28 cellular contexts compared by ENCODE assay signal in genomic region chr1:156388814-156389137, GRCh38. TPM values are rescaled to one million over a fixed set of nuclear protein-coding genes. Genes with fewer than 3 reads are reported as not detected.
A peak's percentile ranks its signal among the peaks of the same experiment; 100 is the strongest.
DNase-seq lines count a peak whose midpoint lies in the region; ATAC-seq, FAIRE-seq and TF ChIP-seq lines count a peak whose summit lies in the region.
"Had no signal": no experiment of that assay in that cellular context is flagged by ENCODE, and none has a peak within 500 bp of the region (broad histone marks: within the 10 kb centered on the region; RNA-seq: fewer than 3 reads in every experiment).

No MANE protein-coding gene starts in this region.

- TF ChIP-seq POLR2A in H1 (IDR thresholded peaks at IDR 0.05; ENCODE audit: control extremely low read depth in 1 of 2, low read depth in 2 of 2, low read length in 2 of 2): no peak
- TF ChIP-seq POLR2A in suprapubic skin (IDR thresholded peaks at IDR 0.05): no peak

- TF ChIP-seq EP300 in H1 (IDR thresholded peaks at IDR 0.05; ENCODE audit: borderline replicate concordance in 1 of 2, low read depth in 2 of 2, low read length in 2 of 2) (no peak), suprapubic skin (IDR thresholded peaks at IDR 0.05) (no peak)

- no peak overlapping the region for H2BK5ac ChIP-seq in H1 (ENCODE audit: low read depth, low read length)

- H3K56ac ChIP-seq in H1 (replicated peaks; ENCODE audit: insufficient read length, low read depth, low read length): no peak overlapping the region

- H3K14ac ChIP-seq in H1 (ENCODE audit: insufficient read length): no peak overlapping the region

- H3K27me3 Mint-ChIP-seq in chondrocyte (ENCODE audit: low read depth): peaks cover 30% of the 10 kb centered on the region

- TF ChIP-seq RAD21 in H1 (IDR thresholded peaks at IDR 0.05 in 1 of 2, conservative IDR thresholded peaks at IDR 0.05 in 1 of 2; ENCODE audit: low read depth in 2 of 2, low read length in 2 of 2): no peak

- CTCF ChIA-PET in H1 (lab: Charles Lee; ENCODE audit: partially characterized antibody): interaction anchor here (0.6 to 26.1 kb wide), 9 partner anchors 9 to 78 kb away, joined by 3 to 574 read pairs (median 156); partner anchors contain the start of gene RHBG

- H3K27ac ChIP-seq in heart right ventricle (no peak overlapping the region), H1 (ENCODE audit: low read depth, low read length) (no peak overlapping the region), mesodermal cell (ENCODE audit: low read depth, low read length, severe bottlenecking) (no peak overlapping the region), suprapubic skin (no peak overlapping the region)
- H3K27ac ChIP-seq: ascending aorta, pancreas, uterus, WERI-Rb-1 had no signal

- H2AFZ ChIP-seq in H1 (ENCODE audit: low read length): peak overlapping the region; percentile 87; the same call in 1 of the 2 replicates

- H3K9me3 ChIP-seq in heart right ventricle (no peaks in the 10 kb centered on the region), H1 (ENCODE audit: insufficient read depth in 2 of 2, low read depth in 1 of 2, low read length in 1 of 2) (no peaks in the 10 kb centered on the region), mesodermal cell (ENCODE audit: control insufficient read depth, low read length) (no peaks in the 10 kb centered on the region), suprapubic skin (no peaks in the 10 kb centered on the region)
- H3K9me3 ChIP-seq: ascending aorta, Caco-2, pancreas, uterus had no signal

- WGBS in heart right ventricle, 2 donors: 58 to 60% methylated on average over 8 of the region's 8 CpGs
- 50% methylated on average over 8 of the region's 8 CpGs; no CpG with 5 or more reads in 1 of the 2 experiments for WGBS in H1 (ENCODE audit: extremely low coverage in 1 of 2, insufficient coverage in 1 of 2, insufficient read length in 1 of 2, insufficient replicate concordance in 2 of 2, low coverage in 1 of 2, low lambda C conversion rate in 2 of 2, missing lambda C conversion rate in 1 of 2), 2 experiments
- WGBS in mesodermal cell (ENCODE audit: insufficient coverage in 2 of 2), 2 experiments: 64% methylated on average over 8 of the region's 8 CpGs
- WGBS in suprapubic skin: 70% methylated on average over 7 of the region's 8 CpGs

- H3K27me3 ChIP-seq in heart right ventricle: peaks cover 0 to 72% (median 68%) of the 10 kb centered on the region in 7 donors
- peaks cover 14 to 64% (median 56%) of the 10 kb centered on the region in 4 experiments for H3K27me3 ChIP-seq in H1 (replicated peaks in 1 of 4; ENCODE audit: control insufficient read depth in 3 of 4, extremely low read depth in 1 of 4, insufficient read depth in 3 of 4, low read length in 3 of 4)
- peaks cover 69% of the 10 kb centered on the region for H3K27me3 ChIP-seq in suprapubic skin
- H3K27me3 ChIP-seq: ascending aorta, pancreas, uterus had no signal

- POLR2A ChIA-PET in H1 (lab: Charles Lee; ENCODE audit: partially characterized antibody): interaction anchor here (0.8 to 7.3 kb wide), 12 partner anchors 12 to 62 kb away, joined by 3 to 26 read pairs (median 5); no protein-coding TSS in a partner anchor

- no peaks in the 10 kb centered on the region for H3K79me2 ChIP-seq in H1 (ENCODE audit: control insufficient read depth in 1 of 2, insufficient read depth in 2 of 2, low read length in 2 of 2)

- peak overlapping the region in 6 of 10 donors; percentile 21 to 39 (median 26) for H3K4me3 ChIP-seq in heart right ventricle
- H3K4me3 ChIP-seq in H1 (ENCODE audit: extremely low read depth in 1 of 4, insufficient read depth in 2 of 4, low read depth in 3 of 4, low read length in 4 of 4): peak overlapping the region; percentile 23 to 59 (median 32); a peak in 6 of 8 replicates
- peak overlapping the region; percentile 8 for H3K4me3 ChIP-seq in mesodermal cell (ENCODE audit: extremely low read depth, insufficient read depth, low read length, poor library complexity, severe bottlenecking)
- peak overlapping the region; percentile 30 for H3K4me3 ChIP-seq in suprapubic skin
- H3K4me3 ChIP-seq: ascending aorta, pancreas, uterus had no signal

- H4K20me1 ChIP-seq in H1 (replicated peaks in 1 of 2; ENCODE audit: control insufficient read depth in 1 of 2, insufficient read depth in 2 of 2, low read length in 2 of 2): no peaks in the 10 kb centered on the region

- intact Hi-C loops in heart right ventricle (cut with DNase I) (loop anchor here in 5 of 10 donors (5.0 to 10.0 kb wide), 6 partner anchors 44 to 269 kb away; partner anchors contain the start of gene GPATCH4 (in 3 of the 5)), Right ventricle myocardium superior (cut with DNase I) (loop anchor here (5.0 kb wide), 2 partner anchors 219 to 264 kb away; no protein-coding TSS in a partner anchor)

- H4K91ac ChIP-seq in H1 (replicated peaks; ENCODE audit: insufficient read length, low read length): peak overlapping the region; percentile 93

- ATAC-seq in heart right ventricle (no peak), Right ventricle myocardium superior (ENCODE audit: poor library complexity) (no peak), GM21515 (IDR thresholded peaks at IDR 0.05; ENCODE audit: unreplicated experiment) (no peak)
- ATAC-seq: activated CD8-positive, alpha-beta T cell treated with anti-CD3 and anti-CD28 coated beads, Interleukin-2, amount 10 ng/mL, durations not matched to agents 7 days and 5 days; left lobe of liver had no signal

- H3K4me2 ChIP-seq in H1 (ENCODE audit: insufficient read depth in 1 of 2, low read depth in 2 of 2, low read length in 2 of 2): peak overlapping the region; percentile 57 to 85

- peak overlapping the region; percentile 76; the same call in 1 of the 2 replicates for H2BK20ac ChIP-seq in H1 (ENCODE audit: low read length)

- no peak overlapping the region for H3K4ac ChIP-seq in H1 (replicated peaks; ENCODE audit: insufficient read length, low read depth, low read length)

- H3K36me3 Mint-ChIP-seq in chondrocyte (ENCODE audit: low read depth): no peaks in the 10 kb centered on the region

- H2BK15ac ChIP-seq in H1 (ENCODE audit: low read length): no peak overlapping the region

- FAIRE-seq in H1 (lab: Jason Lieb, UNC): no peak
- FAIRE-seq: endometrium, GM18507, pancreas had no signal

- H3K27ac Mint-ChIP-seq in chondrocyte (ENCODE audit: unreplicated experiment): no peak overlapping the region
- H3K27ac Mint-ChIP-seq: activated CD8-positive, alpha-beta T cell treated with anti-CD3 and anti-CD28 coated beads, Interleukin-2, amount 10 ng/mL, durations not matched to agents 7 days and 5 days; activated T-cell treated with anti-CD3 and anti-CD28 coated beads, Interleukin-2, amount 50 U/mL, for 24 hours; stimulated activated naive CD8-positive, alpha-beta T cell treated with anti-CD3 and anti-CD28 coated beads, Interleukin-15, Interleukin-2, amounts not matched to agents 100 ng/mL and 50 ng/mL, for 24 hours had no signal

- H4K8ac ChIP-seq in H1 (ENCODE audit: extremely low read depth, insufficient read depth, low read length): no peak overlapping the region; the same call in 1 of the 2 replicates

- no peak overlapping the region for H4K5ac ChIP-seq in H1 (ENCODE audit: insufficient read length, low read depth, low read length)

- DNase-seq in heart right ventricle (no peak), Right ventricle myocardium superior (no peak), H1 (ENCODE audit: low read depth in 1 of 2, low spot score in 2 of 2) (no peak), suprapubic skin (ENCODE audit: low spot score in 2 of 2) (no peak), chondrocyte (ENCODE audit: low spot score) (no peak)
- no peak for DNase-seq in activated CD4-positive, CD25-positive, alpha-beta regulatory T cell (lab: John Stamatoyannopoulos, UW)
- DNase-seq: 8988T; activated CD8-positive, alpha-beta T cell treated with anti-CD3 and anti-CD28 coated beads, Interleukin-2, amount 10 ng/mL, durations not matched to agents 7 days and 5 days; activated naive CD4-positive, alpha-beta T cell treated with Interleukin-2 at 50 U/mL for 16 hours; activated T-cell treated with anti-CD3 and anti-CD28 coated beads, Interleukin-2, amount 50 U/mL, for 24 hours; Caco-2; EL; GOT3; NCI-H1417; NCI-H69; pancreas; T-helper 1 cell; uterus; WERI-Rb-1 had no signal

- H3K4me1 Mint-ChIP-seq in chondrocyte (ENCODE audit: low read depth): peaks cover 3% of the 10 kb centered on the region

- H3K36me3 ChIP-seq in heart right ventricle (no peaks in the 10 kb centered on the region), H1 (ENCODE audit: control insufficient read depth in 2 of 4, insufficient read depth in 4 of 4, low read length in 3 of 4) (no peaks in the 10 kb centered on the region), mesodermal cell (ENCODE audit: control insufficient read depth, insufficient read depth, low read length) (no peaks in the 10 kb centered on the region), suprapubic skin (no peaks in the 10 kb centered on the region)
- H3K36me3 ChIP-seq: ascending aorta, pancreas, uterus, WERI-Rb-1 had no signal

- H3K4me3 Mint-ChIP-seq in chondrocyte (ENCODE audit: unreplicated experiment): no peak overlapping the region
- H3K4me3 Mint-ChIP-seq: activated CD8-positive, alpha-beta T cell treated with anti-CD3 and anti-CD28 coated beads, Interleukin-2, amount 10 ng/mL, durations not matched to agents 7 days and 5 days; activated T-cell treated with anti-CD3 and anti-CD28 coated beads, Interleukin-2, amount 50 U/mL, for 24 hours; stimulated activated naive CD8-positive, alpha-beta T cell treated with anti-CD3 and anti-CD28 coated beads, Interleukin-15, Interleukin-2, amounts not matched to agents 100 ng/mL and 50 ng/mL, for 24 hours had no signal

- H3K23ac ChIP-seq in H1 (ENCODE audit: insufficient read length): no peak overlapping the region

- no peak overlapping the region; the same call in 1 of the 2 replicates for H2BK12ac ChIP-seq in H1 (ENCODE audit: low read depth, low read length)

- peaks cover 0 to 9% (median 0%) of the 10 kb centered on the region in 9 donors for H3K4me1 ChIP-seq in heart right ventricle
- peaks cover 10 to 47% (median 33%) of the 10 kb centered on the region in 4 experiments for H3K4me1 ChIP-seq in H1 (replicated peaks in 1 of 4; ENCODE audit: control insufficient read depth in 3 of 4, insufficient read depth in 4 of 4, low read length in 3 of 4)
- H3K4me1 ChIP-seq in mesodermal cell (ENCODE audit: control insufficient read depth, insufficient read depth, low read length, poor library complexity, severe bottlenecking): peaks cover 39% of the 10 kb centered on the region
- peaks cover 7% of the 10 kb centered on the region for H3K4me1 ChIP-seq in suprapubic skin
- H3K4me1 ChIP-seq: ascending aorta, Caco-2, pancreas had no signal

- H3K9me3 Mint-ChIP-seq in chondrocyte (ENCODE audit: low read depth): no peaks in the 10 kb centered on the region
- H3K9me3 Mint-ChIP-seq: activated T-cell treated with anti-CD3 and anti-CD28 coated beads, Interleukin-2, amount 50 U/mL, for 24 hours; stimulated activated naive CD8-positive, alpha-beta T cell treated with anti-CD3 and anti-CD28 coated beads, Interleukin-15, Interleukin-2, amounts not matched to agents 100 ng/mL and 50 ng/mL, for 24 hours had no signal

- peak overlapping the region; percentile 85; the same call in 1 of the 2 replicates for H3K18ac ChIP-seq in H1 (ENCODE audit: extremely low read depth, low read length)

- H3K9ac ChIP-seq in H1 (replicated peaks in 1 of 4; ENCODE audit: extremely low read depth in 1 of 4, low read depth in 3 of 4, low read length in 3 of 4): peak overlapping the region in 1 of 4 experiments; percentile 8; a peak in 1 of 7 replicates

- no peak overlapping the region for H2AK5ac ChIP-seq in H1 (ENCODE audit: low read depth, low read length)

- H3K23me2 ChIP-seq in H1 (ENCODE audit: low read depth, low read length): peaks cover 4% of the 10 kb centered on the region; the same call in 1 of the 2 replicates

- H3K79me1 ChIP-seq in H1 (ENCODE audit: low read depth, low read length): no peaks in the 10 kb centered on the region

- TF ChIP-seq CTCF in heart right ventricle (IDR thresholded peaks at IDR 0.05): no peak
- no peak for TF ChIP-seq CTCF in H1 (IDR thresholded peaks at IDR 0.05; ENCODE audit: control extremely low read depth in 1 of 3, insufficient read depth in 1 of 3, low read depth in 1 of 3, low read length in 3 of 3)
- TF ChIP-seq CTCF in suprapubic skin (IDR thresholded peaks at IDR 0.05): no peak
- TF ChIP-seq CTCF in chondrocyte (IDR thresholded peaks at IDR 0.05): no peak

- peak overlapping the region; percentile 70 for H2BK120ac ChIP-seq in H1 (replicated peaks; ENCODE audit: low read depth, low read length)

RNA-seq across cellular contexts. Expression of gene RHBG, which starts 19.8 kb away (rescaled TPM):
- total RNA-seq in heart right ventricle (not detected), Right ventricle myocardium superior (not detected), suprapubic skin (10 to 100 TPM in 1 of 4 donors, 1 to 10 TPM in 3; 7.4 to 14.8 (median 8.1) TPM), chondrocyte (not detected in 3 replicates)
- polyA plus RNA-seq in heart right ventricle (not detected), H1 (2011; rRNA removed) (2.7 and 3.1 TPM in 2 replicates)
- 2.2 and 2.6 TPM in 2 replicates for total RNA-seq in H1 (2021; fragmentation: NEBNext Ultra II Directional; extraction: Animal tissue kit (Norgen Biotek cat#: 25700))
- polyA plus RNA-seq in H1 (2011; cell fraction: cytosol; rRNA removed): 2.7 TPM
- polyA plus RNA-seq in H1 (2011; cell fraction: nucleus; rRNA removed): 6.5 TPM
- 1.9 to 2.4 TPM (median 2.1 TPM) in 4 replicates for polyA plus RNA-seq in H1 (2012, experiment 1 of 2)
- polyA plus RNA-seq in H1 (2012, experiment 2 of 2): 0.92 TPM
- 2.1 TPM for polyA plus RNA-seq in H1 (2013, experiment 1 of 2)
- 1.7 TPM for polyA plus RNA-seq in H1 (2013, experiment 2 of 2)
- 1.2 and 1.5 TPM in 2 replicates for polyA minus RNA-seq in H1 (2011; rRNA and poly(A)+ RNA removed)
- polyA minus RNA-seq in H1 (2011; cell fraction: cytosol; rRNA and poly(A)+ RNA removed): 2.1 TPM
- 5.1 TPM for polyA minus RNA-seq in H1 (2011; cell fraction: nucleus; rRNA and poly(A)+ RNA removed)
- 0.44 TPM for polyA plus RNA-seq in mesodermal cell (2013, experiment 1 of 2)
- polyA plus RNA-seq in mesodermal cell (2013, experiment 2 of 2): 0.76 TPM
- total RNA-seq: activated CD8-positive, alpha-beta T cell treated with anti-CD3 and anti-CD28 coated beads, Interleukin-2, amount 10 ng/mL, durations not matched to agents 7 days and 5 days; ascending aorta; HT1080; skeletal muscle tissue had no signal

RNA-seq across cellular contexts. Expression of gene TSACC, which starts 50.5 kb away (rescaled TPM):
- total RNA-seq in heart right ventricle (under 1 TPM in 3 of 10 donors, not detected in 7; 0.64 to 0.79 (median 0.66) TPM), Right ventricle myocardium superior (not detected), suprapubic skin (not detected), chondrocyte (not detected in 3 replicates)
- polyA plus RNA-seq in heart right ventricle (not detected), H1 (2011; rRNA removed) (3.3 and 5.0 TPM in 2 replicates)
- 1.0 and 2.1 TPM in 2 replicates for total RNA-seq in H1 (2021; fragmentation: NEBNext Ultra II Directional; extraction: Animal tissue kit (Norgen Biotek cat#: 25700))
- polyA plus RNA-seq in H1 (2011; cell fraction: cytosol; rRNA removed): 1.7 TPM
- polyA plus RNA-seq in H1 (2011; cell fraction: nucleus; rRNA removed): 2.9 TPM
- polyA plus RNA-seq in H1 (2012, experiment 1 of 2): 1.9 to 4.5 TPM (median 3.7 TPM) in 4 replicates
- polyA plus RNA-seq in H1 (2012, experiment 2 of 2): 3.0 TPM
- 5.1 TPM for polyA plus RNA-seq in H1 (2013, experiment 1 of 2)
- polyA plus RNA-seq in H1 (2013, experiment 2 of 2): 4.6 TPM
- 0.85 and 1.9 TPM in 2 replicates for polyA minus RNA-seq in H1 (2011; rRNA and poly(A)+ RNA removed)
- polyA minus RNA-seq in H1 (2011; cell fraction: cytosol; rRNA and poly(A)+ RNA removed): not detected
- not detected for polyA minus RNA-seq in H1 (2011; cell fraction: nucleus; rRNA and poly(A)+ RNA removed)
- polyA plus RNA-seq in mesodermal cell (2013, experiment 1 of 2): not detected
- not detected for polyA plus RNA-seq in mesodermal cell (2013, experiment 2 of 2)
- total RNA-seq: ascending aorta, pancreas, uterus had no signal

RNA-seq across cellular contexts. Expression of gene CCT3, which starts 50.7 kb away (rescaled TPM):
- total RNA-seq in heart right ventricle (100 to 1,000 TPM; 102 to 142 (median 127) TPM), Right ventricle myocardium superior (128 TPM), suprapubic skin (100 to 1,000 TPM in 3 of 4 donors, 10 to 100 TPM in 1; 91.4 to 198 (median 149) TPM), chondrocyte (159 to 204 TPM (median 161 TPM) in 3 replicates)
- polyA plus RNA-seq in heart right ventricle (100 to 1,000 TPM in 1 of 2 donors, 10 to 100 TPM in 1; 76.2 to 212 TPM), H1 (2011; rRNA removed) (321 and 431 TPM in 2 replicates)
- 471 and 480 TPM in 2 replicates for total RNA-seq in H1 (2021; fragmentation: NEBNext Ultra II Directional; extraction: Animal tissue kit (Norgen Biotek cat#: 25700))
- polyA plus RNA-seq in H1 (2011; cell fraction: cytosol; rRNA removed): 579 TPM
- polyA plus RNA-seq in H1 (2011; cell fraction: nucleus; rRNA removed): 286 TPM
- polyA plus RNA-seq in H1 (2012, experiment 1 of 2): 427 to 481 TPM (median 450 TPM) in 4 replicates
- 414 TPM for polyA plus RNA-seq in H1 (2012, experiment 2 of 2)
- 278 TPM for polyA plus RNA-seq in H1 (2013, experiment 1 of 2)
- polyA plus RNA-seq in H1 (2013, experiment 2 of 2): 275 TPM
- polyA minus RNA-seq in H1 (2011; rRNA and poly(A)+ RNA removed): 711 and 916 TPM in 2 replicates
- polyA minus RNA-seq in H1 (2011; cell fraction: cytosol; rRNA and poly(A)+ RNA removed): 351 TPM
- polyA minus RNA-seq in H1 (2011; cell fraction: nucleus; rRNA and poly(A)+ RNA removed): 216 TPM
- 308 TPM for polyA plus RNA-seq in mesodermal cell (2013, experiment 1 of 2)
- polyA plus RNA-seq in mesodermal cell (2013, experiment 2 of 2): 292 TPM
